Comparison of ENCODE assay signal across 1 cellular context in the genomic region with DNA sequence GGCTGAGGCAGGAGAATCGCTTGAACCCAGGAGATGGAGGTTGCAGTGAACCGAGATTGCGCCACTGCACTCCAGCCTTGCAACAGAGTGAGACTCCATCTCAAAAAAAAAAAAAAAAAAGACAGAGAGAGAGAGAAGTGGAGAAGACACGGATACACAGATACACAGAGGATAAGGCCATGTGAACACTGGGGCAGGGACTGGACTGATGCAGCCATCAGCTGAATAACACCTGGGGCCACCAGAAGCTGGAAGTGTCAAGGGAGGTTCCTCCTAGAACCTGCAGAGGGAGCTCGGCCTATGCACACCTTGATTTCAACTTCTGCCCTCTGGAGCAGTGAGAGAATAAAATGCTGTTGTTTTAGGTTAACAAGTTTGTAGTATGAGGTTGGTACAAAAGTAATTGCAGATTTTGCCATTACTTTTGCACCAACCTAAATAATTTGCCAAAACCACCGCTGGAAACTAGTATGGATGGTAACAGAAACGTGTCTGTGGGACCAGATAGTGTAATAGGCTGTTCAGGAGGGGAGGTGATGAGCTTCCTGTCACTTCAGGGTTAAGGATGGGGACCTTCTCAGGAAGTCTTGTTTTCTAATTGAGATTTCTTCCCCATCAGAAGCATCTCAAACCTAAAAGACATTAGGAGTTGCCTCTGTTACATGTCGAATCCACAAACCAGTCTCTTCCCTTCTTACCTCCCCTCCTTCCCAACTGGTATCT.
TF ChIP-seq lines count a peak whose summit lies in the region.

No MANE protein-coding gene starts in this region.

TF ChIP-seq in GM23338, 12 proteins besides CTCF, POLR2A, EP300 and RAD21 (continued from another document):
- TF ChIP-seq NANOG (IDR thresholded peaks at IDR 0.05; ENCODE audit: borderline replicate concordance) (no peak), POLR2AphosphoS5 (IDR thresholded peaks at IDR 0.05; ENCODE audit: low read depth) (no peak), CREB1 (CRISPR knock-in tag; IDR thresholded peaks at IDR 0.05; ENCODE audit: low read depth) (no peak), EZH2phosphoT487 (IDR thresholded peaks at IDR 0.05; ENCODE audit: unreplicated experiment) (no peak)
TF ChIP-seq in GM23338: peak in this region for 0.
